22 cellular contexts compared by ENCODE assay signal in the genomic region with DNA sequence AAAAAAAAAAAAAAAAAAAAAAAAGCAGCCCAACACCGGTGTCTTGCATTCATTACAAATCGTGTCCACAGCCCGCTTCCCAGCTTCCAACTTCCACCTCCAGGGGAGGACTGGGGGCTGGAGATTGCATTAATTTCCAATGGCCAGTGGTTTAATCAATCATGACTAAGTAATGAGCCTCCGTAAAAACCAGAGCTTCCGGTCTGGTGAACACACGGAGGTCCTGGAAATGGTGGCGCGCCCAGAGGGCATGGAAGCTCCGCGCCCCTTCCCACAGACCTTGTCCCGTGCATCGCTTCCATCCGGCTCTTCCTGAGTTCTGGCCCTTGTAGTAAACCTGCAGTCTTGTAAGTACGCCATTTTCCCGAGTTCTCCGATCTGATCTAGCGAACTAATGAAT.
"Had no signal": no experiment of that assay in that cellular context is flagged by ENCODE, and none has a peak within 500 bp of the region (broad histone marks: within the 10 kb centered on the region; RNA-seq: fewer than 3 reads in every experiment).

No MANE protein-coding gene starts in this region.

- H3K4me3 Mint-ChIP-seq: IgD-negative memory B cell had no signal

- H3K4me3 ChIP-seq: SJSA1, SK-N-MC had no signal

- H3K27ac ChIP-seq: SJSA1, SK-N-MC had no signal

- H3K27me3 Mint-ChIP-seq: IgD-negative memory B cell had no signal

- H3K27me3 ChIP-seq: SJSA1 had no signal

- H3K9me3 ChIP-seq: SJSA1 had no signal

- H3K27ac Mint-ChIP-seq: IgD-negative memory B cell had no signal

- FAIRE-seq: HepG2, RCC 7860 had no signal

- DNase-seq: KBM-7, MV-4-11, NCI-H1048, NCI-H1105, NCI-H1417, NCI-H1436 treated with DMSO at 0.1 percent for 48 hours, NCI-H1694, NCI-H187 treated with DMSO at 0.1 percent for 48 hours, NCI-H2029 treated with DMSO at 0.1 percent for 48 hours, NCI-H2171 treated with DMSO at 0.1 percent for 48 hours, NCI-H345, NCI-H524, NCI-H526 treated with DMSO at 0.1 percent for 48 hours, NCI-H748 treated with DMSO at 0.1 percent for 48 hours, Right ventricle myocardium superior, RPMI8226, SIG-M5 had no signal

- H3K36me3 Mint-ChIP-seq: IgD-negative memory B cell had no signal
